Comparison of ENCODE assay signal across 33 cellular contexts in genomic region chr1:201418461-201418860, GRCh38. TPM values are rescaled to one million over a fixed set of nuclear protein-coding genes. Genes with fewer than 3 reads are reported as not detected.
"Had no signal": no experiment of that assay in that cellular context is flagged by ENCODE, and none has a peak within 500 bp of the region (broad histone marks: within the 10 kb centered on the region; RNA-seq: fewer than 3 reads in every experiment).

No MANE protein-coding gene starts in this region.

- H3K27me3 ChIP-seq: adrenal gland, heart right ventricle, pancreas, sigmoid colon, suprapubic skin, upper lobe of right lung had no signal

- H3K36me3 ChIP-seq: adrenal gland, brain microvascular endothelial cell, esophagus muscularis mucosa, heart right ventricle, lower lobe of right lung, pancreas, prostate gland, sigmoid colon, suprapubic skin, tibial artery, upper lobe of right lung had no signal

- H3K4me1 ChIP-seq: adrenal gland, foreskin keratinocyte, lower lobe of right lung, pancreas, prostate gland, suprapubic skin, upper lobe of right lung had no signal

- H3K9me3 ChIP-seq: adrenal gland, esophagus muscularis mucosa, lower lobe of right lung, mucosa of descending colon, pancreas, prostate gland, sigmoid colon, suprapubic skin, tibial artery, upper lobe of right lung had no signal

- DNase-seq: activated CD4-positive, alpha-beta memory T cell treated with anti-CD3 and anti-CD28 coated beads for 36 hours; activated CD4-positive, alpha-beta T cell treated with anti-CD3 and anti-CD28 coated beads, Interleukin-2, amount 10 ng/mL, durations not matched to agents 24 days and 14 days; activated CD4-positive, CD25-positive, alpha-beta regulatory T cell treated with anti-CD3 and anti-CD28 coated beads, Interleukin-2, amount 50 U/mL, for 72 hours; activated CD8-positive, alpha-beta memory T cell treated with anti-CD3 and anti-CD28 coated beads, Interleukin-2, amount 50 U/mL, for 4 hours; activated effector memory CD4-positive, alpha-beta T cell treated with anti-CD3 and anti-CD28 coated beads, Interleukin-2, amount 50 U/mL, for 16 hours; activated naive CD4-positive, alpha-beta T cell treated with anti-CD3 and anti-CD28 coated beads for 36 hours; activated naive CD8-positive, alpha-beta T cell treated with anti-CD3 and anti-CD28 coated beads for 36 hours; activated T-cell treated with anti-CD3 and anti-CD28 coated beads, Interleukin-2, amount 50 U/mL, for 1 hour; adrenal gland; brain microvascular endothelial cell; dermis blood vessel endothelial cell; effector CD4-positive, alpha-beta T cell; foreskin keratinocyte; heart right ventricle; lower lobe of right lung; mucosa of descending colon; naive B cell; nucleus accumbens; pancreas; sigmoid colon; stimulated activated naive CD4-positive, alpha-beta T cell; T-helper 2 cell; tibial artery; upper lobe of right lung had no signal

- H3K4me3 ChIP-seq: adrenal gland, esophagus muscularis mucosa, heart right ventricle, lower lobe of right lung, mucosa of descending colon, pancreas, prostate gland, sigmoid colon, suprapubic skin, tibial artery, upper lobe of right lung had no signal

- H3K27ac ChIP-seq: adrenal gland, brain microvascular endothelial cell, esophagus muscularis mucosa, foreskin keratinocyte, heart right ventricle, lower lobe of right lung, pancreas, prostate gland, sigmoid colon, suprapubic skin, tibial artery, upper lobe of right lung had no signal

RNA-seq across cellular contexts. Expression of gene TNNI1, which starts 3.1 kb away (rescaled TPM):
- total RNA-seq: activated CD4-positive, alpha-beta memory T cell treated with anti-CD3 and anti-CD28 coated beads for 36 hours; activated CD4-positive, alpha-beta T cell treated with anti-CD3 and anti-CD28 coated beads, Interleukin-2, amount 10 ng/mL, durations not matched to agents 24 days and 14 days; activated CD8-positive, alpha-beta memory T cell treated with anti-CD3 and anti-CD28 coated beads for 36 hours; activated naive CD4-positive, alpha-beta T cell treated with anti-CD3 and anti-CD28 coated beads for 36 hours; activated naive CD8-positive, alpha-beta T cell treated with anti-CD3 and anti-CD28 coated beads for 36 hours; activated T-helper 1 cell treated with anti-CD3 and anti-CD28 coated beads, Interleukin-12 subunit alpha, Interleukin-12 subunit beta, Interleukin-2, Interleukin-4 antibody, amounts not matched to agents 30 ng/mL and 10 ng/mL and 1 ng/mL, durations not matched to agents 14 hours and 24 hours and 36 hours; dermis blood vessel endothelial cell; foreskin keratinocyte; glomerular endothelial cell; kidney epithelial cell; left lobe of liver; mesenteric fat pad; pancreas; sigmoid colon had no signal

RNA-seq across cellular contexts. Expression of gene LAD1, which starts 19.3 kb away (rescaled TPM):
- total RNA-seq: activated CD4-positive, alpha-beta memory T cell treated with anti-CD3 and anti-CD28 coated beads for 36 hours; activated CD4-positive, alpha-beta T cell treated with anti-CD3 and anti-CD28 coated beads, Interleukin-2, amount 10 ng/mL, durations not matched to agents 24 days and 14 days; activated CD8-positive, alpha-beta memory T cell treated with anti-CD3 and anti-CD28 coated beads for 36 hours; activated naive CD4-positive, alpha-beta T cell treated with anti-CD3 and anti-CD28 coated beads for 36 hours; activated naive CD8-positive, alpha-beta T cell treated with anti-CD3 and anti-CD28 coated beads for 36 hours; activated T-helper 1 cell treated with anti-CD3 and anti-CD28 coated beads, Interleukin-12 subunit alpha, Interleukin-12 subunit beta, Interleukin-2, Interleukin-4 antibody, amounts not matched to agents 30 ng/mL and 10 ng/mL and 1 ng/mL, durations not matched to agents 14 hours and 24 hours and 36 hours; sigmoid colon had no signal

RNA-seq across cellular contexts. Expression of gene TNNT2, which starts 41.0 kb away (rescaled TPM):
- total RNA-seq: activated CD4-positive, alpha-beta memory T cell treated with anti-CD3 and anti-CD28 coated beads for 36 hours; activated CD4-positive, alpha-beta T cell treated with anti-CD3 and anti-CD28 coated beads, Interleukin-2, amount 10 ng/mL, durations not matched to agents 24 days and 14 days; activated CD8-positive, alpha-beta memory T cell treated with anti-CD3 and anti-CD28 coated beads for 36 hours; activated naive CD4-positive, alpha-beta T cell treated with anti-CD3 and anti-CD28 coated beads for 36 hours; activated naive CD8-positive, alpha-beta T cell treated with anti-CD3 and anti-CD28 coated beads for 36 hours; activated T-helper 1 cell treated with anti-CD3 and anti-CD28 coated beads, Interleukin-12 subunit alpha, Interleukin-12 subunit beta, Interleukin-2, Interleukin-4 antibody, amounts not matched to agents 30 ng/mL and 10 ng/mL and 1 ng/mL, durations not matched to agents 14 hours and 24 hours and 36 hours; dermis blood vessel endothelial cell; mesenteric fat pad had no signal
